In genomic region chr6:11200356-11200755, GRCh38 we compare ENCODE assay signal across 17 cellular contexts. TPM values are rescaled to one million over a fixed set of nuclear protein-coding genes. Genes with fewer than 3 reads are reported as not detected.
DNase-seq lines count a peak whose midpoint lies in the region; ATAC-seq and TF ChIP-seq lines count a peak whose summit lies in the region.
"Had no signal": no experiment of that assay in that cellular context is flagged by ENCODE, and none has a peak within 500 bp of the region (broad histone marks: within the 10 kb centered on the region; RNA-seq: fewer than 3 reads in every experiment).

No MANE protein-coding gene starts in this region.

- peaks cover 33 to 60% (median 46%) of the 10 kb centered on the region in 4 donors for H3K4me1 Mint-ChIP-seq in CD4-positive, CD25-positive, alpha-beta regulatory T cell
- peaks cover 65% of the 10 kb centered on the region for H3K4me1 Mint-ChIP-seq in central memory CD8-positive, alpha-beta T cell
- peaks cover 93% of the 10 kb centered on the region in 2 donors for H3K4me1 Mint-ChIP-seq in natural killer cell

- no peak overlapping the region for H3K4me3 ChIP-seq in CD4-positive, CD25-positive, alpha-beta regulatory T cell (ENCODE audit: low read depth, low read length)
- H3K4me3 ChIP-seq in thyroid gland (replicated peaks in 1 of 3): no peak overlapping the region
- H3K4me3 ChIP-seq: cardiac muscle cell, pancreas had no signal

- TF ChIP-seq POLR2A in thyroid gland (IDR thresholded peaks at IDR 0.05): no peak

- H3K36me3 Mint-ChIP-seq in CD4-positive, CD25-positive, alpha-beta regulatory T cell: peaks cover 40% of the 10 kb centered on the region
- peaks cover 21% of the 10 kb centered on the region for H3K36me3 Mint-ChIP-seq in central memory CD8-positive, alpha-beta T cell (ENCODE audit: insufficient read depth)
- H3K36me3 Mint-ChIP-seq in natural killer cell: peaks cover 14% of the 10 kb centered on the region

- TF ChIP-seq CTCF in natural killer cell (IDR thresholded peaks at IDR 0.05) (no peak), thyroid gland (IDR thresholded peaks at IDR 0.05) (no peak)

- H3K9me3 Mint-ChIP-seq in CD4-positive, CD25-positive, alpha-beta regulatory T cell: peaks cover 0 to 2% (median 0%) of the 10 kb centered on the region in 7 donors
- no peaks in the 10 kb centered on the region for H3K9me3 Mint-ChIP-seq in central memory CD8-positive, alpha-beta T cell
- no peaks in the 10 kb centered on the region for H3K9me3 Mint-ChIP-seq in natural killer cell
- H3K9me3 Mint-ChIP-seq: stimulated activated naive CD8-positive, alpha-beta T cell treated with anti-CD3 and anti-CD28 coated beads, Interleukin-15, amount 100 ng/mL, for 72 hours had no signal

- H3K27me3 Mint-ChIP-seq in CD4-positive, CD25-positive, alpha-beta regulatory T cell: no peaks in the 10 kb centered on the region
- H3K27me3 Mint-ChIP-seq in central memory CD8-positive, alpha-beta T cell: no peaks in the 10 kb centered on the region
- no peaks in the 10 kb centered on the region for H3K27me3 Mint-ChIP-seq in natural killer cell (ENCODE audit: low read depth in 2 of 2)
- H3K27me3 Mint-ChIP-seq: stimulated activated naive CD8-positive, alpha-beta T cell treated with anti-CD3 and anti-CD28 coated beads, Interleukin-15, amount 100 ng/mL, for 72 hours had no signal

- intact Hi-C loops in natural killer cell (cut with micrococcal nuclease): no loop called here
- intact Hi-C loops in thyroid gland (cut with DNase I): no loop called here

- WGBS in thyroid gland, 2 donors: 95% methylated on average over 1 of the region's 1 CpG

- H3K27me3 ChIP-seq in CD4-positive, CD25-positive, alpha-beta regulatory T cell (ENCODE audit: control insufficient read depth, insufficient read depth, low read length): no peaks in the 10 kb centered on the region
- no peaks in the 10 kb centered on the region for H3K27me3 ChIP-seq in thyroid gland
- H3K27me3 ChIP-seq: cardiac muscle cell, pancreas had no signal

- peaks cover 16% of the 10 kb centered on the region for H3K36me3 ChIP-seq in CD4-positive, CD25-positive, alpha-beta regulatory T cell (ENCODE audit: control insufficient read depth, insufficient read depth, low read length)
- H3K36me3 ChIP-seq in thyroid gland: no peaks in the 10 kb centered on the region
- H3K36me3 ChIP-seq: cardiac muscle cell, pancreas had no signal

- H3K9me3 ChIP-seq in CD4-positive, CD25-positive, alpha-beta regulatory T cell (ENCODE audit: control insufficient read depth in 2 of 2, low read length in 2 of 2): no peaks in the 10 kb centered on the region
- no peaks in the 10 kb centered on the region for H3K9me3 ChIP-seq in thyroid gland
- H3K9me3 ChIP-seq: pancreas had no signal

- ATAC-seq in CD4-positive, CD25-positive, alpha-beta regulatory T cell (ENCODE audit: low read depth in 2 of 2): no peak
- no peak for ATAC-seq in central memory CD8-positive, alpha-beta T cell (replicated peaks; ENCODE audit: extremely low read depth, poor library complexity, severe bottlenecking)
- ATAC-seq in natural killer cell (no peak), HG03108 (IDR thresholded peaks at IDR 0.05; ENCODE audit: unreplicated experiment) (no peak), HG03439 (IDR thresholded peaks at IDR 0.05; ENCODE audit: unreplicated experiment) (no peak)
- no peak for ATAC-seq in activated CD4-positive, CD25-positive, alpha-beta regulatory T cell treated with anti-CD3 and anti-CD28 coated beads, Interleukin-2, amount 50 U/mL, for 24 hours
- ATAC-seq: HCT116; pancreas; stimulated activated naive CD8-positive, alpha-beta T cell treated with anti-CD3 and anti-CD28 coated beads, Interleukin-15, amount 100 ng/mL, for 72 hours had no signal

- no peak for DNase-seq in CD4-positive, CD25-positive, alpha-beta regulatory T cell
- DNase-seq in GM03348 (ENCODE audit: low spot score): peak; percentile 47
- DNase-seq in central memory CD8-positive, alpha-beta T cell (ENCODE audit: low spot score in 2 of 2): no peak
- no peak for DNase-seq in natural killer cell
- no peak for DNase-seq in thyroid gland
- DNase-seq: activated naive CD4-positive, alpha-beta T cell treated with anti-CD3 and anti-CD28 coated beads, Interleukin-2, amount 50 U/mL, for 16 hours; Kasumi-1; NCI-H146; pancreas; stimulated activated CD4-positive, alpha-beta T cell treated with anti-CD3 and anti-CD28 coated beads, Interleukin-12 subunit alpha, Interleukin-12 subunit beta, amount 100 ng/mL, for 4 hours; stimulated activated naive CD8-positive, alpha-beta T cell treated with anti-CD3 and anti-CD28 coated beads, Interleukin-15, amount 100 ng/mL, for 72 hours had no signal

- peak overlapping the region; percentile 52 to 87 (median 84) for H3K27ac Mint-ChIP-seq in CD4-positive, CD25-positive, alpha-beta regulatory T cell
- H3K27ac Mint-ChIP-seq in central memory CD8-positive, alpha-beta T cell (ENCODE audit: low read depth): peak overlapping the region; percentile 94
- peak overlapping the region; percentile 98 to 99 for H3K27ac Mint-ChIP-seq in natural killer cell

- H3K27ac ChIP-seq in CD4-positive, CD25-positive, alpha-beta regulatory T cell (ENCODE audit: insufficient read depth, low read length, poor library complexity, severe bottlenecking): no peak overlapping the region
- no peak overlapping the region for H3K27ac ChIP-seq in thyroid gland
- H3K27ac ChIP-seq: cardiac muscle cell, pancreas, VCaP had no signal

- no peak overlapping the region for H3K4me3 Mint-ChIP-seq in CD4-positive, CD25-positive, alpha-beta regulatory T cell
- no peak overlapping the region for H3K4me3 Mint-ChIP-seq in central memory CD8-positive, alpha-beta T cell
- H3K4me3 Mint-ChIP-seq in natural killer cell: no peak overlapping the region

- peaks cover 35% of the 10 kb centered on the region for H3K4me1 ChIP-seq in CD4-positive, CD25-positive, alpha-beta regulatory T cell (ENCODE audit: control insufficient read depth, insufficient read depth, low read length, poor library complexity, severe bottlenecking)
- peaks cover 26 to 42% of the 10 kb centered on the region in 2 donors for H3K4me1 ChIP-seq in thyroid gland

RNA-seq across cellular contexts. Expression of gene NEDD9, which starts 32.1 kb away (rescaled TPM):
- 104 TPM for total RNA-seq in CD4-positive, CD25-positive, alpha-beta regulatory T cell
- 10 to 100 TPM; 18.1 to 21.5 (median 19.9) TPM for polyA plus RNA-seq in CD4-positive, CD25-positive, alpha-beta regulatory T cell
- total RNA-seq in natural killer cell (100 to 1,000 TPM; 106 to 110 (median 107) TPM), thyroid gland (10 to 100 TPM; 42.1 to 78.3 (median 61.7) TPM)
